25 cellular contexts compared by ENCODE assay signal in the genomic region with DNA sequence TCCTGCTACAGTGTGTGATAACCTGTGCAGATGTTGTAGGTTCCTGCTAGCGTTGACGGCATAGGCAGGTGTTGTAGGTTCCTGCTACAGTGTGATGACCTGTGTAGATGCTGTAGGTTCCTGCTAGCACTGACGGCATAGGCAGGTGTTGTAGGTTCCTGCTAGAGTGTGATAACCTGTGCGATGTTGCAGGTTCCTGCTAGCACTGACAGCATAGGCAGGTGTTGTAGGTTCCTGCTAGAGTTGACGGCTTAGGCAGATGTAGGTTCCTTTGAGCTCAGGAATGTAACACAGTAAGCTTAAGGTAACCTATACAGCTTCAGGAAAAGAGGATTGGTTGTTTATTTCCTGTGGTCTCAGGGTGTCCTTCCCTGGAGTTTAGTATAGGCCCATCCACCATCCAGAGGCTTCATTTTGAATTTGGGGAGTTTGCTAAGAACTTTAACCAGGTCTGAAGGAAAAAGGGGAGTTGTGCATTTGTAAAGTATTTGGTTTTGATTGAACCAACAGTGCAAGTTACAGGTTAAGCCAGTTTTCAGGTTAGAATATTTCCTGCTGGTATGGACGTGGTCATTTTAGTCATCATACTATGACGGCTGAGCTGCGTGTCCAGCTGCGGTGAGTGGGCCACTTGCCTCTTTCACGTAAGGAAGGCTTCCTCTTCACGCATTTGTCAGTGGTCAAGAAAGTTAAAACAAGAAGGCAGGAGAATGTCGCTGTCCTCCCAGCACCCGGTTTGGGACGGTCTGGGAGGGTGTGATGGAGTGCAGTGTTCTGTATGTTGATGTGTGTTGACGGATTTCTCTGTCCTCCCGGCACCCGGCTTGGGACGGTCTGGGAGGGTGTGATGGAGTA. TPM values are rescaled to one million over a fixed set of nuclear protein-coding genes. Genes with fewer than 3 reads are reported as not detected.
DNase-seq lines count a peak whose midpoint lies in the region; TF ChIP-seq lines count a peak whose summit lies in the region.
"Had no signal": no experiment of that assay in that cellular context is flagged by ENCODE, and none has a peak within 500 bp of the region (broad histone marks: within the 10 kb centered on the region; RNA-seq: fewer than 3 reads in every experiment).

No MANE protein-coding gene starts in this region.

- H4K8ac ChIP-seq in H9 (replicated peaks; ENCODE audit: insufficient read length, low read depth, low read length) (no peak overlapping the region), neuronal stem cell (ENCODE audit: low read depth, low read length) (no peak overlapping the region)

- H2BK5ac ChIP-seq in H9 (ENCODE audit: insufficient read length, low read length) (no peak overlapping the region), neuronal stem cell (ENCODE audit: low read length) (no peak overlapping the region)

- H3T11ph ChIP-seq in H9 (ENCODE audit: low read length) = no peak overlapping the region

- H3K36me3 Mint-ChIP-seq in H9 (ENCODE audit: insufficient read depth in 1 of 3, low read depth in 3 of 3) = peaks cover 0 to 3% (median 0%) of the 10 kb centered on the region in 3 experiments; a peak in 1 of 7 replicates
- H3K36me3 Mint-ChIP-seq: naive thymus-derived CD8-positive, alpha-beta T cell had no signal

- H3K27ac Mint-ChIP-seq in H9 = peak overlapping the region; percentile 13 to 76 (median 17); a peak in 6 of 7 replicates
- H3K27ac Mint-ChIP-seq: activated CD4-positive, alpha-beta memory T cell treated with anti-CD3 and anti-CD28 coated beads, Interleukin-2, amount 10 ng/mL, durations not matched to agents 7 days and 5 days; activated naive CD8-positive, alpha-beta T cell treated with anti-CD3 and anti-CD28 coated beads for 36 hours; activated T-cell treated with anti-CD3 and anti-CD28 coated beads, Interleukin-2, amount 50 U/mL, for 24 hours; T-helper 1 cell treated with Interleukin-12 subunit alpha and Interleukin-12 subunit beta and Interleukin-4 antibody, amounts not matched to agents 30 μg/mL and 1 μg/mL, for 36 hours had no signal

- H2AK5ac ChIP-seq in H9 (ENCODE audit: insufficient read length, low read length) (no peak overlapping the region), neuronal stem cell (ENCODE audit: low read depth, low read length) (no peak overlapping the region)

- H3K4me2 ChIP-seq in H9 (ENCODE audit: insufficient read depth, insufficient read length, low read length) = no peak overlapping the region
- no peak overlapping the region for H3K4me2 ChIP-seq in neuronal stem cell (ENCODE audit: insufficient read depth, low read length, poor library complexity, severe bottlenecking)

- H4K5ac ChIP-seq in H9 (ENCODE audit: insufficient read length, low read depth, low read length) = no peak overlapping the region

- H3K79me1 ChIP-seq in H9 (ENCODE audit: insufficient read depth, low read depth, low read length, poor library complexity, severe bottlenecking) = no peaks in the 10 kb centered on the region
- peaks cover 10% of the 10 kb centered on the region for H3K79me1 ChIP-seq in neuronal stem cell (ENCODE audit: low read depth, low read length)

- no peak overlapping the region for H4K91ac ChIP-seq in H9 (ENCODE audit: insufficient read length, low read depth, low read length)
- H4K91ac ChIP-seq in neuronal stem cell (ENCODE audit: low read depth, low read length, poor library complexity) = no peak overlapping the region

- no peak overlapping the region for H3K56ac ChIP-seq in H9 (ENCODE audit: insufficient read length, low read depth, low read length)

- H3K4ac ChIP-seq in H9 (ENCODE audit: low read depth, low read length) = no peak overlapping the region
- H3K4ac ChIP-seq in neuronal stem cell (ENCODE audit: low read length) = no peak overlapping the region

- peaks cover 6% of the 10 kb centered on the region; the same call in 1 of the 2 replicates for H3K79me2 ChIP-seq in H9 (ENCODE audit: insufficient read depth, low read length)

- no peak overlapping the region for H3K23ac ChIP-seq in H9 (ENCODE audit: insufficient read length, low read depth, low read length)
- H3K23ac ChIP-seq in neuronal stem cell (ENCODE audit: low read depth, low read length, poor library complexity) = peak overlapping the region; percentile 14

- H3K9ac ChIP-seq in H9 (ENCODE audit: extremely low read depth, insufficient read length, low read length) (no peak overlapping the region), neuronal stem cell (ENCODE audit: low read depth, low read length, poor library complexity) (peak overlapping the region; percentile 36)

- H2BK120ac ChIP-seq in H9 (ENCODE audit: low read depth, low read length, poor library complexity, severe bottlenecking) (no peak overlapping the region), neuronal stem cell (ENCODE audit: low read depth, low read length) (no peak overlapping the region)

- H3K9me3 ChIP-seq in H9 (ENCODE audit: control insufficient read depth, low read depth, low read length) (no peaks in the 10 kb centered on the region), neuronal stem cell (replicated peaks in 1 of 2; ENCODE audit: control insufficient read depth in 2 of 2, insufficient read depth in 1 of 2, low read depth in 1 of 2, low read length in 2 of 2) (no peaks in the 10 kb centered on the region), vagina (no peaks in the 10 kb centered on the region)
- H3K9me3 ChIP-seq: body of pancreas, MG63, thoracic aorta had no signal

- H3K36me3 ChIP-seq in neuronal stem cell (replicated peaks in 1 of 2; ENCODE audit: control insufficient read depth in 2 of 2, insufficient read depth in 2 of 2, low read length in 2 of 2) = no peaks in the 10 kb centered on the region
- H3K36me3 ChIP-seq in vagina = no peaks in the 10 kb centered on the region
- H3K36me3 ChIP-seq: MG63, thoracic aorta had no signal

- no peaks in the 10 kb centered on the region for H3K27me3 Mint-ChIP-seq in H9 (ENCODE audit: low read depth)
- H3K27me3 Mint-ChIP-seq: activated CD4-positive, alpha-beta memory T cell treated with anti-CD3 and anti-CD28 coated beads, Interleukin-2, amount 10 ng/mL, durations not matched to agents 7 days and 5 days; activated naive CD8-positive, alpha-beta T cell treated with anti-CD3 and anti-CD28 coated beads for 36 hours; activated T-cell treated with anti-CD3 and anti-CD28 coated beads, Interleukin-2, amount 50 U/mL, for 24 hours; naive thymus-derived CD8-positive, alpha-beta T cell; progenitor cell of endocrine pancreas had no signal

- DNase-seq in DMS53 (lab: John Stamatoyannopoulos, UW) (peak; percentile 61), DMS53 treated with DMSO at 0.1 percent for 48 hours (lab: John Stamatoyannopoulos, UW; ENCODE audit: unreplicated experiment) (no peak), H9 (no peak), dorsolateral prefrontal cortex (no peak), neuronal stem cell (ENCODE audit: low spot score) (no peak), caudate nucleus (lab: John Stamatoyannopoulos, UW) (no peak), GM19240 (ENCODE audit: insufficient read length, low spot score) (no peak), vagina (ENCODE audit: extremely low spot score in 2 of 2) (no peak)
- DNase-seq: 8988T; activated CD4-positive, alpha-beta memory T cell treated with anti-CD3 and anti-CD28 coated beads, Interleukin-2, amount 10 ng/mL, durations not matched to agents 7 days and 5 days; activated naive CD8-positive, alpha-beta T cell treated with anti-CD3 and anti-CD28 coated beads for 36 hours; activated T-cell treated with anti-CD3 and anti-CD28 coated beads, Interleukin-2, amount 50 U/mL, for 24 hours; body of pancreas; dermis blood vessel endothelial cell; GOT3; MG63; naive thymus-derived CD8-positive, alpha-beta T cell; NCI-H187; NCI-H446 treated with DMSO at 0.1 percent for 48 hours; SIG-M5; stimulated activated CD8-positive, alpha-beta memory T cell treated with anti-CD3 and anti-CD28 coated beads, Interleukin-4, amount 100 ng/mL, for 48 hours had no signal

- H3K4me3 ChIP-seq in dorsolateral prefrontal cortex = peak overlapping the region in 2 of 59 donors; percentile 1 to 7
- H3K4me3 ChIP-seq in neuronal stem cell (ENCODE audit: low read length in 2 of 2) = no peak overlapping the region
- no peak overlapping the region for H3K4me3 ChIP-seq in vagina
- H3K4me3 ChIP-seq: body of pancreas, MG63, thoracic aorta had no signal

- H3K9me3 Mint-ChIP-seq in H9 = no peaks in the 10 kb centered on the region
- H3K9me3 Mint-ChIP-seq: activated CD4-positive, alpha-beta memory T cell treated with anti-CD3 and anti-CD28 coated beads, Interleukin-2, amount 10 ng/mL, durations not matched to agents 7 days and 5 days; activated naive CD8-positive, alpha-beta T cell treated with anti-CD3 and anti-CD28 coated beads for 36 hours; activated T-cell treated with anti-CD3 and anti-CD28 coated beads, Interleukin-2, amount 50 U/mL, for 24 hours; naive thymus-derived CD8-positive, alpha-beta T cell; T-helper 1 cell treated with Interleukin-12 subunit alpha and Interleukin-12 subunit beta and Interleukin-4 antibody, amounts not matched to agents 30 μg/mL and 1 μg/mL, for 36 hours had no signal

- H2AFZ ChIP-seq in H9 (ENCODE audit: low read length) = no peak overlapping the region
- H2AFZ ChIP-seq in neuronal stem cell (ENCODE audit: low read length) = no peak overlapping the region

- H3K27ac ChIP-seq in H9 (ENCODE audit: insufficient read length, low read depth, low read length) = no peak overlapping the region
- H3K27ac ChIP-seq in dorsolateral prefrontal cortex = peak overlapping the region in 52 of 59 donors; percentile 4 to 93 (median 73)
- no peak overlapping the region for H3K27ac ChIP-seq in neuronal stem cell (replicated peaks; ENCODE audit: low read length)
- H3K27ac ChIP-seq in caudate nucleus (ENCODE audit: low read depth, low read length) = no peak overlapping the region
- H3K27ac ChIP-seq in vagina = no peak overlapping the region
- H3K27ac ChIP-seq: body of pancreas, thoracic aorta, VCaP had no signal

- no peak overlapping the region for H2BK15ac ChIP-seq in H9 (ENCODE audit: low read depth, low read length)
- H2BK15ac ChIP-seq in neuronal stem cell (ENCODE audit: low read length) = no peak overlapping the region

- H3K18ac ChIP-seq in H9 (ENCODE audit: insufficient read length, low read depth, low read length) (no peak overlapping the region), neuronal stem cell (ENCODE audit: low read length) (no peak overlapping the region)

- H3K4me1 Mint-ChIP-seq in H9 = peaks cover 45 to 69% of the 10 kb centered on the region in 2 experiments
- H3K4me1 Mint-ChIP-seq: activated CD4-positive, alpha-beta memory T cell treated with anti-CD3 and anti-CD28 coated beads, Interleukin-2, amount 10 ng/mL, durations not matched to agents 7 days and 5 days; activated naive CD8-positive, alpha-beta T cell treated with anti-CD3 and anti-CD28 coated beads for 36 hours had no signal

- H3K27me3 ChIP-seq in H9 (ENCODE audit: insufficient read depth, low read length) = no peaks in the 10 kb centered on the region
- H3K27me3 ChIP-seq in dorsolateral prefrontal cortex = no peaks in the 10 kb centered on the region
- no peaks in the 10 kb centered on the region for H3K27me3 ChIP-seq in neuronal stem cell (ENCODE audit: control insufficient read depth in 3 of 3, insufficient read depth in 3 of 3, low read depth in 1 of 3, low read length in 3 of 3)
- H3K27me3 ChIP-seq in vagina = no peaks in the 10 kb centered on the region
- H3K27me3 ChIP-seq: body of pancreas, MG63 had no signal

- TF ChIP-seq POLR2A in vagina (IDR thresholded peaks at IDR 0.05) = no peak

- TF ChIP-seq CTCF in H9 (conservative IDR thresholded peaks at IDR 0.05) = no peak
- no peak for TF ChIP-seq CTCF in dorsolateral prefrontal cortex (IDR thresholded peaks at IDR 0.05 in 54 of 56, conservative IDR thresholded peaks at IDR 0.05 in 2 of 56; ENCODE audit: low read depth in 1 of 56, partially characterized antibody in 56 of 56)
- no peak for TF ChIP-seq CTCF in vagina (IDR thresholded peaks at IDR 0.05)

- no peak overlapping the region for H3K14ac ChIP-seq in H9 (ENCODE audit: insufficient read depth, low read length)
- peak overlapping the region; percentile 27 for H3K14ac ChIP-seq in neuronal stem cell (ENCODE audit: low read length)

- H3K4me1 ChIP-seq in H9 (ENCODE audit: insufficient read depth, low read length) (peaks cover 13% of the 10 kb centered on the region; the same call in 1 of the 2 replicates), neuronal stem cell (ENCODE audit: control insufficient read depth in 2 of 2, insufficient read depth in 1 of 2, low read depth in 1 of 2, low read length in 2 of 2) (peaks cover 0 to 15% of the 10 kb centered on the region in 2 donors), vagina (peaks cover 6% of the 10 kb centered on the region)

- no peaks in the 10 kb centered on the region for H3K23me2 ChIP-seq in H9 (ENCODE audit: insufficient read length, low read depth, low read length, poor library complexity, severe bottlenecking)

- H2BK12ac ChIP-seq in H9 (ENCODE audit: insufficient read length, low read depth, low read length) = no peak overlapping the region
- H2BK12ac ChIP-seq in neuronal stem cell (ENCODE audit: low read length) = no peak overlapping the region

- no peak overlapping the region for H2BK20ac ChIP-seq in H9 (ENCODE audit: low read depth, low read length, poor library complexity, severe bottlenecking)

- WGBS in H9 (ENCODE audit: extremely low coverage, insufficient read length, low lambda C conversion rate) = no CpG with 5 or more reads among the region's 18 CpGs
- no CpG with 5 or more reads among the region's 18 CpGs for WGBS in neuronal stem cell (ENCODE audit: extremely low coverage in 2 of 2, insufficient read length in 2 of 2, insufficient replicate concordance in 1 of 2), 2 donors

- H4K20me1 ChIP-seq in H9 (ENCODE audit: control insufficient read depth, insufficient read depth, insufficient read length) = no peaks in the 10 kb centered on the region

- intact Hi-C loops in dorsolateral prefrontal cortex (cut with DNase I) = loop anchor here in 1 of 2 donors (5.0 kb wide), 1 partner anchor 51 kb away; a partner anchor contains a TSS
- intact Hi-C loops in vagina (cut with DNase I) = no loop called here

- no peak overlapping the region for H3K4me3 Mint-ChIP-seq in H9
- H3K4me3 Mint-ChIP-seq: activated CD4-positive, alpha-beta memory T cell treated with anti-CD3 and anti-CD28 coated beads, Interleukin-2, amount 10 ng/mL, durations not matched to agents 7 days and 5 days; activated naive CD8-positive, alpha-beta T cell treated with anti-CD3 and anti-CD28 coated beads for 36 hours; activated T-cell treated with anti-CD3 and anti-CD28 coated beads, Interleukin-2, amount 50 U/mL, for 24 hours; naive thymus-derived CD8-positive, alpha-beta T cell; T-helper 1 cell treated with Interleukin-12 subunit alpha and Interleukin-12 subunit beta and Interleukin-4 antibody, amounts not matched to agents 30 μg/mL and 1 μg/mL, for 36 hours had no signal

RNA-seq across cellular contexts. Expression of a gene that starts 53.8 kb away (rescaled TPM):
- total RNA-seq in H9 (2021) = 61.6 and 65.3 TPM in 2 replicates
- total RNA-seq in dorsolateral prefrontal cortex = 100 to 1,000 TPM in 25 of 120 experiments, 10 to 100 TPM in 95; 43.2 to 193 (median 80.8) TPM
- polyA plus RNA-seq in neuronal stem cell (2013, experiment 1 of 2) = 22.9 TPM
- polyA plus RNA-seq in neuronal stem cell (2013, experiment 2 of 2) = 23.4 TPM
- total RNA-seq in vagina = 33.4 TPM

Comparison
In these comparisons a context has a peak if more than half of its experiments do, and no peak if none do; other contexts are left out.
1. H3K27ac ChIP-seq: peak in dorsolateral prefrontal cortex (52 of 59); none in H9 (single experiment), neuronal stem cell (single experiment), caudate nucleus (single experiment) and vagina (single experiment).